In genomic region chr10:69451209-69451783, GRCh38 we compare ENCODE assay signal across 8 cellular contexts. TPM values are rescaled to one million over a fixed set of nuclear protein-coding genes. Genes with fewer than 3 reads are reported as not detected.
DNase-seq lines count a peak whose midpoint lies in the region; ATAC-seq and TF ChIP-seq lines count a peak whose summit lies in the region.

TSS of gene TSPAN15 (plus strand) at chr10:69451465. CDS start at chr10:69451595, 130 bp downstream.

- ATAC-seq in GM19328 (IDR thresholded peaks at IDR 0.05; ENCODE audit: unreplicated experiment) = peak; percentile 79

- H3K36me3 ChIP-seq in NT2/D1 (ENCODE audit: insufficient read depth, insufficient read length, low read length) = no peaks in the 10 kb centered on the region

- H3K4me1 ChIP-seq in NT2/D1 (ENCODE audit: insufficient read depth, insufficient read length) (peaks cover 10% of the 10 kb centered on the region), mononuclear cell (ENCODE audit: insufficient read depth, low read length) (peaks cover 8% of the 10 kb centered on the region)

- peaks cover 19% of the 10 kb centered on the region for H3K27me3 ChIP-seq in AG04450 (ENCODE audit: control insufficient read depth, insufficient read depth, low read length)
- peaks cover 25% of the 10 kb centered on the region for H3K27me3 ChIP-seq in NT2/D1 (ENCODE audit: insufficient read depth, insufficient read length)
- peaks cover 13% of the 10 kb centered on the region for H3K27me3 ChIP-seq in mononuclear cell (ENCODE audit: insufficient read depth, low read length)

- POLR2A ChIA-PET in AG04450 (lab: Yijun Ruan, JAX) = no interaction called here

- no peak for TF ChIP-seq CTCF in AG04450 (IDR thresholded peaks at IDR 0.05; ENCODE audit: low read depth, low read length)
- no peak for TF ChIP-seq CTCF in epithelial cell of proximal tubule (conservative IDR thresholded peaks at IDR 0.05; ENCODE audit: low read depth, low read length)

- CTCF ChIA-PET in AG04450 (lab: Charles Lee) = interaction anchor here (1.3 kb wide), 1 partner anchor 22 kb away, joined by 3 read pairs; no protein-coding TSS in a partner anchor

- no peak within 1 kb of the TSS for H3K27ac ChIP-seq in AG04450 (ENCODE audit: low read depth, low read length)

- H3K9me3 ChIP-seq in AG04450 (ENCODE audit: control insufficient read depth, insufficient read depth, low read length) (no peaks in the 10 kb centered on the region; the same call in 1 of the 2 replicates), NT2/D1 (ENCODE audit: insufficient read depth, low read length) (no peaks in the 10 kb centered on the region), mononuclear cell (ENCODE audit: low read depth, low read length) (no peaks in the 10 kb centered on the region)

- DNase-seq in AG04450 (ENCODE audit: low read depth, low spot score) (no peak), HK-2 (ENCODE audit: unreplicated experiment) (peak; percentile 96), NT2/D1 (ENCODE audit: low read depth, low spot score) (peak; percentile 78), activated T-cell treated with anti-CD3 and anti-CD28 coated beads for 4 hours (peak; percentile 53), epithelial cell of proximal tubule (ENCODE audit: low read depth) (no peak)
- DNase-seq in stimulated activated CD8-positive, alpha-beta memory T cell treated with anti-CD3 and anti-CD28 coated beads, Interleukin-15, amount 100 ng/mL, for 48 hours (ENCODE audit: low read depth in 2 of 2) = peak; percentile 67 to 70

- H3K4me3 ChIP-seq in AG04450 (ENCODE audit: low read depth, low read length) (peak within 1 kb of the TSS; percentile 50), NT2/D1 (ENCODE audit: insufficient read length, low read depth) (peak within 1 kb of the TSS; percentile 65), epithelial cell of proximal tubule (ENCODE audit: low read depth, low read length) (peak within 1 kb of the TSS; percentile 94), mononuclear cell (ENCODE audit: low read length) (peak within 1 kb of the TSS; percentile 29)

- peak within 1 kb of the TSS; percentile 72 for H3K9ac ChIP-seq in NT2/D1 (ENCODE audit: insufficient read length, low read depth)

RNA-seq across cellular contexts. Expression of gene TSPAN15, which starts in this region (rescaled TPM):
- polyA plus RNA-seq in AG04450 (2011; rRNA removed) = 0.35 and 0.38 TPM in 2 replicates
- 0.69 and 1.4 TPM in 2 replicates for polyA minus RNA-seq in AG04450 (2011; rRNA and poly(A)+ RNA removed)
- total RNA-seq in epithelial cell of proximal tubule (26.4 and 28.6 TPM in 2 replicates), mononuclear cell (1.6 TPM)

Comparison
In these comparisons a context has a peak if more than half of its experiments do, and no peak if none do; other contexts are left out.
1. RNA of gene TSPAN15 (total RNA-seq): 26.4 to 28.6 TPM in epithelial cell of proximal tubule; 1.6 TPM in mononuclear cell (single experiment); every median in the first group is over 10 times any median in the second.
2. DNase-seq: peak in HK-2 (single experiment), NT2/D1 (single experiment), activated T-cell treated with anti-CD3 and anti-CD28 coated beads for 4 hours (single experiment) and stimulated activated CD8-positive, alpha-beta memory T cell treated with anti-CD3 and anti-CD28 coated beads, Interleukin-15, amount 100 ng/mL, for 48 hours (2 of 2); none in AG04450 (single experiment) and epithelial cell of proximal tubule (single experiment).
3. H3K4me3 ChIP-seq: peak in every context shown above with its lines; median percentile 94 in epithelial cell of proximal tubule; 65 in NT2/D1; 50 in AG04450; 29 in mononuclear cell.